Comparison of ENCODE assay signal across 8 cellular contexts in the genomic region with DNA sequence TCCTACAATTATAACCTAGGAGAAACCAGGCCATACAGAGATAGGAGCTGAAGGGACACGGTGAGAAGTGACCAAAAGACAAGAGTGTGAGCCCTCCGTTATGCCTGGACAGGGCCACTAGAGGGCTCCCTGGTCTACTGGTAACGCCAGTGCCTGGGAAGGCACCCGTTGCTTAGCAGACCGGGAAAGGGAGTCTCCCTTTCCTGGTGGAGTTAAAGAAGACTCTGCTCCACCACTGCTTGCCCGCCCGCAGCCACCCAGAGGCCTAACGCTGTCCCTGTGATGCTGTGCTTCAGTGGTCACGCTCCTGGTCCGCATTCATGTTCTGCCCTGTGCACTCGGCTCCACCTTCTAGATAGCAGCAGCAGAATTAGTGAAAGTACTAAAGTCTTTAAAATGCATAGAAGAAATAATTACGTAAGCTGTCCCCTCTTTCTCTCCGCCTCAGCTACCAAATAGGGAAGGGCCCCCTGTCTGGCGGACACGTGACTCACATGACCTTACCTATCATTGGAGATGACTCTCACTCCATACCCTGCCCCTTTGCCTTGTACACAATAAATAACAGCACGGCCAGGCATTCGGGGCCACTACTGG. TPM values are rescaled to one million over a fixed set of nuclear protein-coding genes. Genes with fewer than 3 reads are reported as not detected.
A peak's percentile ranks its signal among the peaks of the same experiment; 100 is the strongest.
DNase-seq lines count a peak whose midpoint lies in the region; ATAC-seq and TF ChIP-seq lines count a peak whose summit lies in the region.

No MANE protein-coding gene starts in this region.

- peak overlapping the region; percentile 81; the same call in 1 of the 2 replicates for H2AFZ ChIP-seq in Karpas-422 (ENCODE audit: low read length)

- H3K27ac Mint-ChIP-seq in nephron = peak overlapping the region in 2 of 3 experiments; percentile 16 to 55
- H3K27ac Mint-ChIP-seq in stimulated activated naive CD8-positive, alpha-beta T cell treated with anti-CD3 and anti-CD28 coated beads, Interleukin-15, Interleukin-2, amounts not matched to agents 100 ng/mL and 50 ng/mL, for 24 hours = peak overlapping the region; percentile 63

- H4K20me1 ChIP-seq in Karpas-422 (ENCODE audit: insufficient read depth, low read depth, low read length) = no peaks in the 10 kb centered on the region

- peaks cover 4% of the 10 kb centered on the region for H3K27me3 Mint-ChIP-seq in nephron (ENCODE audit: low read depth)
- H3K27me3 Mint-ChIP-seq in stimulated activated naive CD8-positive, alpha-beta T cell treated with anti-CD3 and anti-CD28 coated beads, Interleukin-15, Interleukin-2, amounts not matched to agents 100 ng/mL and 50 ng/mL, for 24 hours = no peaks in the 10 kb centered on the region

- H3K4me1 Mint-ChIP-seq in nephron = peaks cover 5% of the 10 kb centered on the region
- peaks cover 10% of the 10 kb centered on the region for H3K4me1 Mint-ChIP-seq in stimulated activated naive CD8-positive, alpha-beta T cell treated with anti-CD3 and anti-CD28 coated beads, Interleukin-15, Interleukin-2, amounts not matched to agents 100 ng/mL and 50 ng/mL, for 24 hours (ENCODE audit: low read depth)

- TF ChIP-seq POLR2A in Peyer's patch (IDR thresholded peaks at IDR 0.05) = no peak

- no peak for ATAC-seq in GM21717 (IDR thresholded peaks at IDR 0.05; ENCODE audit: unreplicated experiment)

- H3K27ac ChIP-seq in Karpas-422 (ENCODE audit: low read length) = no peak overlapping the region
- H3K27ac ChIP-seq in Peyer's patch = no peak overlapping the region

- no peaks in the 10 kb centered on the region for H3K27me3 ChIP-seq in Karpas-422 (ENCODE audit: low read length)
- H3K27me3 ChIP-seq in Peyer's patch = no peaks in the 10 kb centered on the region

- no peaks in the 10 kb centered on the region for H3K36me3 Mint-ChIP-seq in nephron (ENCODE audit: low read depth)
- H3K36me3 Mint-ChIP-seq in stimulated activated naive CD8-positive, alpha-beta T cell treated with anti-CD3 and anti-CD28 coated beads, Interleukin-15, Interleukin-2, amounts not matched to agents 100 ng/mL and 50 ng/mL, for 24 hours (ENCODE audit: low read depth) = no peaks in the 10 kb centered on the region

- no peaks in the 10 kb centered on the region for H3K9me3 Mint-ChIP-seq in nephron
- no peaks in the 10 kb centered on the region for H3K9me3 Mint-ChIP-seq in stimulated activated naive CD8-positive, alpha-beta T cell treated with anti-CD3 and anti-CD28 coated beads, Interleukin-15, Interleukin-2, amounts not matched to agents 100 ng/mL and 50 ng/mL, for 24 hours

- H3K9me3 ChIP-seq in Karpas-422 (ENCODE audit: low read length) (no peaks in the 10 kb centered on the region), Peyer's patch (no peaks in the 10 kb centered on the region)

- TF ChIP-seq CTCF in GM12873 (IDR thresholded peaks at IDR 0.05; ENCODE audit: insufficient read depth, low read depth, low read length, missing control alignments) (peak; percentile 90), Peyer's patch (IDR thresholded peaks at IDR 0.05) (peak; percentile 40 to 84 (median 74)), fibroblast of pulmonary artery (IDR thresholded peaks at IDR 0.05; ENCODE audit: low read length, missing control alignments) (peak; percentile 91), nephron (IDR thresholded peaks at IDR 0.05; ENCODE audit: unreplicated experiment in 3 of 3) (peak; percentile 86 to 90 (median 88))

- H3K36me3 ChIP-seq in Karpas-422 (ENCODE audit: insufficient read depth, low read length) = no peaks in the 10 kb centered on the region
- H3K36me3 ChIP-seq in Peyer's patch = no peaks in the 10 kb centered on the region

- peak overlapping the region; percentile 57 for H3K4me2 ChIP-seq in Karpas-422 (ENCODE audit: low read depth, low read length, poor library complexity, severe bottlenecking)

- peak overlapping the region; percentile 37; the same call in 1 of the 2 replicates for H3K9ac ChIP-seq in Karpas-422 (ENCODE audit: low read length)

- H3K4me1 ChIP-seq in Karpas-422 (ENCODE audit: low read length) (peaks cover 4% of the 10 kb centered on the region), Peyer's patch (no peaks in the 10 kb centered on the region)

- DNase-seq in Karpas-422 (peak; percentile 84), Peyer's patch (peak; percentile 67 to 91 (median 79)), fibroblast of pulmonary artery (ENCODE audit: low read depth) (peak; percentile 88)
- DNase-seq in activated T-helper 1 cell treated with anti-CD3 and anti-CD28 coated beads, Interleukin-2, amount 50 U/mL, for 16 hours (ENCODE audit: low read depth in 1 of 2, low spot score in 1 of 2) = peak; percentile 34 to 38

- H3K9me2 ChIP-seq in Karpas-422 (replicated peaks; ENCODE audit: insufficient read depth, low read length) = no peaks in the 10 kb centered on the region

- peak overlapping the region; percentile 29 to 57 (median 30) for H3K4me3 Mint-ChIP-seq in nephron
- H3K4me3 Mint-ChIP-seq in stimulated activated naive CD8-positive, alpha-beta T cell treated with anti-CD3 and anti-CD28 coated beads, Interleukin-15, Interleukin-2, amounts not matched to agents 100 ng/mL and 50 ng/mL, for 24 hours = peak overlapping the region; percentile 79

- H3K4me3 ChIP-seq in Karpas-422 (ENCODE audit: low read length) (peak overlapping the region; percentile 49; the same call in 1 of the 2 replicates), Peyer's patch (peak overlapping the region in 2 of 4 donors; percentile 34 to 41), fibroblast of pulmonary artery (replicated peaks; ENCODE audit: low read depth, low read length) (no peak overlapping the region)

- no peaks in the 10 kb centered on the region for H3K79me2 ChIP-seq in Karpas-422 (ENCODE audit: low read length)

RNA-seq across cellular contexts. Expression of a gene that starts 32.5 kb away (rescaled TPM):
- 27.3 and 82.4 TPM in 2 replicates for total RNA-seq in Karpas-422 (2014; rRNA removed; shearing (Covaris generic); ENCODE audit: low replicate concordance)
- 100 to 1,000 TPM in 2 of 4 donors, 10 to 100 TPM in 2; 47.9 to 156 (median 115) TPM for total RNA-seq in Peyer's patch

RNA-seq across cellular contexts. Expression of a gene that starts 34.8 kb away (rescaled TPM):
- not detected in 2 replicates for total RNA-seq in Karpas-422 (2014; rRNA removed; shearing (Covaris generic); ENCODE audit: low replicate concordance)
- under 1 TPM in 3 of 4 donors, not detected in 1; 0.40 to 0.95 (median 0.88) TPM for total RNA-seq in Peyer's patch

Comparison
In these comparisons a context has a peak if more than half of its experiments do, and no peak if none do; other contexts are left out.
1. DNase-seq: peak in every context shown above with its lines; median percentile 88 in fibroblast of pulmonary artery; 84 in Karpas-422; 79 in Peyer's patch; 36 in activated T-helper 1 cell treated with anti-CD3 and anti-CD28 coated beads, Interleukin-2, amount 50 U/mL, for 16 hours.